ENCODE assay signal across 8 cellular contexts in genomic region chr2:12486205-12487118, GRCh38.
A peak's percentile ranks its signal among the peaks of the same experiment; 100 is the strongest.
DNase-seq lines count a peak whose midpoint lies in the region; ATAC-seq and TF ChIP-seq lines count a peak whose summit lies in the region.

No MANE protein-coding gene starts in this region.

- H3K27ac Mint-ChIP-seq in activated naive CD8-positive, alpha-beta T cell treated with anti-CD3 and anti-CD28 coated beads, Interleukin-2, amount 10 ng/mL, durations not matched to agents 7 days and 5 days = peak overlapping the region; percentile 3
- no peak overlapping the region for H3K27ac Mint-ChIP-seq in activated naive CD8-positive, alpha-beta T cell treated with anti-CD3 and anti-CD28 coated beads for 36 hours
- peak overlapping the region; percentile 66 to 95 for H3K27ac Mint-ChIP-seq in effector memory CD8-positive, alpha-beta T cell
- no peak overlapping the region for H3K27ac Mint-ChIP-seq in stimulated activated naive B cell treated with anti-CD40 and anti-IgM and Interleukin-4, amounts not matched to agents 10 μg/mL and 1 μg/mL and 100 μg/mL, for 72 hours
- H3K27ac Mint-ChIP-seq in type B pancreatic cell = no peak overlapping the region

- peaks cover 2% of the 10 kb centered on the region for H3K36me3 Mint-ChIP-seq in activated naive CD8-positive, alpha-beta T cell treated with anti-CD3 and anti-CD28 coated beads, Interleukin-2, amount 10 ng/mL, durations not matched to agents 7 days and 5 days
- peaks cover 2% of the 10 kb centered on the region for H3K36me3 Mint-ChIP-seq in activated naive CD8-positive, alpha-beta T cell treated with anti-CD3 and anti-CD28 coated beads for 36 hours
- H3K36me3 Mint-ChIP-seq in effector memory CD8-positive, alpha-beta T cell (ENCODE audit: insufficient read depth) = peaks cover 4% of the 10 kb centered on the region
- no peaks in the 10 kb centered on the region for H3K36me3 Mint-ChIP-seq in stimulated activated naive B cell treated with anti-CD40 and anti-IgM and Interleukin-4, amounts not matched to agents 10 μg/mL and 1 μg/mL and 100 μg/mL, for 72 hours
- H3K36me3 Mint-ChIP-seq in type B pancreatic cell = no peaks in the 10 kb centered on the region

- no peak for TF ChIP-seq CTCF in type B pancreatic cell (conservative IDR thresholded peaks at IDR 0.05)

- DNase-seq in activated naive CD8-positive, alpha-beta T cell treated with anti-CD3 and anti-CD28 coated beads, Interleukin-2, amount 10 ng/mL, durations not matched to agents 7 days and 5 days = no peak
- DNase-seq in activated naive CD8-positive, alpha-beta T cell treated with anti-CD3 and anti-CD28 coated beads for 36 hours = no peak
- DNase-seq in effector memory CD8-positive, alpha-beta T cell = no peak
- DNase-seq in stimulated activated naive B cell treated with anti-CD40 and anti-IgM and Interleukin-4, amounts not matched to agents 10 μg/mL and 1 μg/mL and 100 μg/mL, for 72 hours = no peak
- DNase-seq in type B pancreatic cell (ENCODE audit: extremely low spot score, unreplicated experiment) (no peak), RKO (ENCODE audit: low spot score) (no peak), KG1 (lab: John Stamatoyannopoulos, UW) (no peak)

- peaks cover 34% of the 10 kb centered on the region for H3K4me1 Mint-ChIP-seq in activated naive CD8-positive, alpha-beta T cell treated with anti-CD3 and anti-CD28 coated beads, Interleukin-2, amount 10 ng/mL, durations not matched to agents 7 days and 5 days
- H3K4me1 Mint-ChIP-seq in activated naive CD8-positive, alpha-beta T cell treated with anti-CD3 and anti-CD28 coated beads for 36 hours = peaks cover 52% of the 10 kb centered on the region
- H3K4me1 Mint-ChIP-seq in effector memory CD8-positive, alpha-beta T cell (ENCODE audit: low read depth in 2 of 2) = peaks cover 37 to 42% of the 10 kb centered on the region in 2 donors
- H3K4me1 Mint-ChIP-seq in stimulated activated naive B cell treated with anti-CD40 and anti-IgM and Interleukin-4, amounts not matched to agents 10 μg/mL and 1 μg/mL and 100 μg/mL, for 72 hours = peaks cover 32 to 45% of the 10 kb centered on the region in 2 donors
- H3K4me1 Mint-ChIP-seq in type B pancreatic cell (ENCODE audit: unreplicated experiment) = no peaks in the 10 kb centered on the region

- H3K27me3 Mint-ChIP-seq in activated naive CD8-positive, alpha-beta T cell treated with anti-CD3 and anti-CD28 coated beads, Interleukin-2, amount 10 ng/mL, durations not matched to agents 7 days and 5 days = no peaks in the 10 kb centered on the region
- no peaks in the 10 kb centered on the region for H3K27me3 Mint-ChIP-seq in activated naive CD8-positive, alpha-beta T cell treated with anti-CD3 and anti-CD28 coated beads for 36 hours
- H3K27me3 Mint-ChIP-seq in effector memory CD8-positive, alpha-beta T cell = no peaks in the 10 kb centered on the region
- no peaks in the 10 kb centered on the region for H3K27me3 Mint-ChIP-seq in stimulated activated naive B cell treated with anti-CD40 and anti-IgM and Interleukin-4, amounts not matched to agents 10 μg/mL and 1 μg/mL and 100 μg/mL, for 72 hours
- no peaks in the 10 kb centered on the region for H3K27me3 Mint-ChIP-seq in type B pancreatic cell

- no peak for ATAC-seq in activated naive CD8-positive, alpha-beta T cell treated with anti-CD3 and anti-CD28 coated beads, Interleukin-2, amount 10 ng/mL, durations not matched to agents 7 days and 5 days (ENCODE audit: low read depth)
- peak; percentile 55 for ATAC-seq in HG03558 (IDR thresholded peaks at IDR 0.05; ENCODE audit: extremely low read depth, unreplicated experiment)
- ATAC-seq in effector memory CD8-positive, alpha-beta T cell (replicated peaks) = no peak
- ATAC-seq in stimulated activated naive B cell treated with anti-CD40 and anti-IgM and Interleukin-4, amounts not matched to agents 10 μg/mL and 1 μg/mL and 100 μg/mL, for 72 hours (replicated peaks) = peak; percentile 10 to 51

- peaks cover 2% of the 10 kb centered on the region for H3K9me3 Mint-ChIP-seq in activated naive CD8-positive, alpha-beta T cell treated with anti-CD3 and anti-CD28 coated beads, Interleukin-2, amount 10 ng/mL, durations not matched to agents 7 days and 5 days
- peaks cover 2% of the 10 kb centered on the region for H3K9me3 Mint-ChIP-seq in activated naive CD8-positive, alpha-beta T cell treated with anti-CD3 and anti-CD28 coated beads for 36 hours
- no peaks in the 10 kb centered on the region for H3K9me3 Mint-ChIP-seq in effector memory CD8-positive, alpha-beta T cell
- H3K9me3 Mint-ChIP-seq in stimulated activated naive B cell treated with anti-CD40 and anti-IgM and Interleukin-4, amounts not matched to agents 10 μg/mL and 1 μg/mL and 100 μg/mL, for 72 hours = peaks cover 0 to 1% of the 10 kb centered on the region in 2 donors
- no peaks in the 10 kb centered on the region for H3K9me3 Mint-ChIP-seq in type B pancreatic cell

- POLR2A ChIA-PET in activated naive CD8-positive, alpha-beta T cell treated with anti-CD3 and anti-CD28 coated beads, Interleukin-2, amount 10 ng/mL, durations not matched to agents 7 days and 5 days (lab: Charles Lee) = no interaction called here

- H3K4me3 Mint-ChIP-seq in activated naive CD8-positive, alpha-beta T cell treated with anti-CD3 and anti-CD28 coated beads, Interleukin-2, amount 10 ng/mL, durations not matched to agents 7 days and 5 days = no peak overlapping the region
- H3K4me3 Mint-ChIP-seq in activated naive CD8-positive, alpha-beta T cell treated with anti-CD3 and anti-CD28 coated beads for 36 hours = no peak overlapping the region
- peak overlapping the region; percentile 55 to 86 for H3K4me3 Mint-ChIP-seq in effector memory CD8-positive, alpha-beta T cell
- no peak overlapping the region for H3K4me3 Mint-ChIP-seq in stimulated activated naive B cell treated with anti-CD40 and anti-IgM and Interleukin-4, amounts not matched to agents 10 μg/mL and 1 μg/mL and 100 μg/mL, for 72 hours
- H3K4me3 Mint-ChIP-seq in type B pancreatic cell = no peak overlapping the region

Comparison
In these comparisons a context has a peak if more than half of its experiments do, and no peak if none do; other contexts are left out.
1. H3K27ac Mint-ChIP-seq: peak in activated naive CD8-positive, alpha-beta T cell treated with anti-CD3 and anti-CD28 coated beads, Interleukin-2, amount 10 ng/mL, durations not matched to agents 7 days and 5 days (single experiment) and effector memory CD8-positive, alpha-beta T cell (2 of 2); none in activated naive CD8-positive, alpha-beta T cell treated with anti-CD3 and anti-CD28 coated beads for 36 hours (single experiment), stimulated activated naive B cell treated with anti-CD40 and anti-IgM and Interleukin-4, amounts not matched to agents 10 μg/mL and 1 μg/mL and 100 μg/mL, for 72 hours (single experiment) and type B pancreatic cell (single experiment).
2. ATAC-seq: peak in HG03558 (single experiment) and stimulated activated naive B cell treated with anti-CD40 and anti-IgM and Interleukin-4, amounts not matched to agents 10 μg/mL and 1 μg/mL and 100 μg/mL, for 72 hours (2 of 2); none in activated naive CD8-positive, alpha-beta T cell treated with anti-CD3 and anti-CD28 coated beads, Interleukin-2, amount 10 ng/mL, durations not matched to agents 7 days and 5 days (single experiment) and effector memory CD8-positive, alpha-beta T cell (single experiment).
3. H3K4me3 Mint-ChIP-seq: peak in effector memory CD8-positive, alpha-beta T cell (2 of 2); none in activated naive CD8-positive, alpha-beta T cell treated with anti-CD3 and anti-CD28 coated beads, Interleukin-2, amount 10 ng/mL, durations not matched to agents 7 days and 5 days (single experiment), activated naive CD8-positive, alpha-beta T cell treated with anti-CD3 and anti-CD28 coated beads for 36 hours (single experiment), stimulated activated naive B cell treated with anti-CD40 and anti-IgM and Interleukin-4, amounts not matched to agents 10 μg/mL and 1 μg/mL and 100 μg/mL, for 72 hours (0 of 2) and type B pancreatic cell (single experiment).